7 cellular contexts compared by ENCODE assay signal in genomic region chr9:110096675-110097074, GRCh38.
A peak's percentile ranks its signal among the peaks of the same experiment; 100 is the strongest.
DNase-seq lines count a peak whose midpoint lies in the region; FAIRE-seq and TF ChIP-seq lines count a peak whose summit lies in the region.
"Not testable (repeated sequence)": the region's sequence is repeated elsewhere in the genome, so short reads cannot be mapped to it uniquely, and the experiment has no call there.

No MANE protein-coding gene starts in this region.

- H3K79me2 ChIP-seq in ACC112 (ENCODE audit: control insufficient read depth, insufficient read depth, low read length, unreplicated experiment) (peaks cover 87% of the 10 kb centered on the region), GM23248 (ENCODE audit: insufficient read depth) (peaks cover 94% of the 10 kb centered on the region), fibroblast of lung (ENCODE audit: control insufficient read depth, insufficient read depth, low read length) (peaks cover 83% of the 10 kb centered on the region), keratinocyte (ENCODE audit: control insufficient read depth, insufficient read depth, low read length) (peaks cover 85% of the 10 kb centered on the region), osteoblast (ENCODE audit: insufficient read depth, low read length) (peaks cover 88% of the 10 kb centered on the region)

- H3K4me2 ChIP-seq in GM23248 (ENCODE audit: unreplicated experiment); fibroblast of lung (ENCODE audit: extremely low read depth, insufficient read depth, low read length); keratinocyte (ENCODE audit: control insufficient read depth, extremely low read depth, insufficient read depth, low read depth, low read length); osteoblast (ENCODE audit: insufficient read depth, low read length): not testable (repeated sequence)

- not testable (repeated sequence) for H3K27me3 ChIP-seq in ACC112 (ENCODE audit: insufficient read depth, low read length); GM23248 (replicated peaks; ENCODE audit: insufficient read depth); WERI-Rb-1 (ENCODE audit: insufficient read depth, low read depth, severe bottlenecking); fibroblast of lung (ENCODE audit: control insufficient read depth, insufficient read depth, low read length); keratinocyte (ENCODE audit: control insufficient read depth, extremely low read depth, insufficient read depth, low read length); osteoblast (ENCODE audit: insufficient read depth, low read length); subcutaneous abdominal adipose tissue (ENCODE audit: control insufficient read depth in 5 of 5, insufficient read depth in 4 of 5, low read length in 5 of 5)

- dilution Hi-C loops in keratinocyte (cut with MboI; ENCODE audit: extremely low pct_ligation_motif_present, low sequenced_read_pairs), result not testable (repeated sequence)

- H3K9me2 ChIP-seq in GM23248 (ENCODE audit: insufficient read depth), result not testable (repeated sequence)

- H4K20me1 ChIP-seq in GM23248 (ENCODE audit: insufficient read depth) (peaks cover 38% of the 10 kb centered on the region), keratinocyte (ENCODE audit: control insufficient read depth, extremely low read depth, insufficient read depth, low read length) (peaks cover 50% of the 10 kb centered on the region), osteoblast (ENCODE audit: insufficient read depth, low read length) (peaks cover 63% of the 10 kb centered on the region)
- H4K20me1 ChIP-seq in fibroblast of lung (ENCODE audit: control insufficient read depth, extremely low read depth, insufficient read depth, low read length), result not testable (repeated sequence)

- not testable (repeated sequence) for H2AFZ ChIP-seq in ACC112 (ENCODE audit: low read length, unreplicated experiment); GM23248; fibroblast of lung (ENCODE audit: low read length); keratinocyte (ENCODE audit: control insufficient read depth, low read length); osteoblast (ENCODE audit: low read length)

- 78 to 81% methylated on average over 3 of the region's 3 CpGs for WGBS in GM23248 (ENCODE audit: low coverage in 1 of 2, low lambda C conversion rate in 2 of 2, missing lambda C conversion rate in 2 of 2), 2 experiments

- peaks cover 54% of the 10 kb centered on the region for H3F3A ChIP-seq in GM23248 (ENCODE audit: insufficient read depth)

- not testable (repeated sequence) for H3K36me3 ChIP-seq in ACC112 (ENCODE audit: insufficient read depth, low read length); GM23248 (ENCODE audit: low read depth); WERI-Rb-1; fibroblast of lung (ENCODE audit: control insufficient read depth, insufficient read depth, low read length); subcutaneous abdominal adipose tissue (ENCODE audit: control insufficient read depth in 5 of 5, insufficient read depth in 5 of 5, low read length in 5 of 5)
- H3K36me3 ChIP-seq in keratinocyte (ENCODE audit: control insufficient read depth in 2 of 2, extremely low read depth in 1 of 2, insufficient read depth in 2 of 2, low read length in 2 of 2), result peaks cover 8 to 13% of the 10 kb centered on the region in 2 experiments
- peaks cover 10% of the 10 kb centered on the region for H3K36me3 ChIP-seq in osteoblast (ENCODE audit: insufficient read depth, low read length)

- H3K27ac ChIP-seq in ACC112 (ENCODE audit: low read depth, low read length), result peak overlapping the region; percentile 78; the same call in 1 of the 2 replicates
- peak overlapping the region; percentile 50; the same call in 1 of the 2 replicates for H3K27ac ChIP-seq in GM23248
- peak overlapping the region; percentile 45 for H3K27ac ChIP-seq in WERI-Rb-1
- H3K27ac ChIP-seq in fibroblast of lung (ENCODE audit: insufficient read depth, low read length), result peak overlapping the region; percentile 42
- peak overlapping the region; percentile 54 for H3K27ac ChIP-seq in keratinocyte (ENCODE audit: control insufficient read depth, insufficient read depth, low read length)
- H3K27ac ChIP-seq in osteoblast (ENCODE audit: low read depth, low read length), result peak overlapping the region; percentile 71
- peak overlapping the region; percentile 58 for H3K27ac ChIP-seq in subcutaneous abdominal adipose tissue (ENCODE audit: low read depth, low read length)

- not testable (repeated sequence) for FAIRE-seq in keratinocyte (lab: Jason Lieb, UNC)

- not testable (repeated sequence) for H3K9ac ChIP-seq in GM23248; fibroblast of lung (ENCODE audit: insufficient read depth, low read length); keratinocyte (ENCODE audit: control insufficient read depth, extremely low read depth, insufficient read depth, low read length); subcutaneous abdominal adipose tissue (ENCODE audit: low read length in 5 of 5)

- not testable (repeated sequence) for H3K4me3 ChIP-seq in ACC112 (ENCODE audit: low read depth, low read length); GM23248; WERI-Rb-1 (ENCODE audit: low read depth, low read length); fibroblast of lung (replicated peaks in 1 of 4; ENCODE audit: control extremely low read depth in 1 of 4, insufficient read depth in 1 of 4, low read depth in 3 of 4, low read length in 4 of 4); keratinocyte (ENCODE audit: control insufficient read depth in 2 of 3, extremely low read depth in 1 of 3, insufficient read depth in 2 of 3, low read depth in 1 of 3, low read length in 3 of 3); osteoblast (ENCODE audit: insufficient read depth, low read length); subcutaneous abdominal adipose tissue (ENCODE audit: low read depth in 1 of 5, low read length in 5 of 5)

- DNase-seq in GM23248 (peak; percentile 53), osteoblast (ENCODE audit: insufficient read length, low spot score, missing footprints) (peak; percentile 58)
- not testable (repeated sequence) for DNase-seq in WERI-Rb-1; fibroblast of lung (ENCODE audit: low read depth in 2 of 2); keratinocyte (ENCODE audit: low read depth, low spot score)

- H3K4me1 ChIP-seq in ACC112 (ENCODE audit: control insufficient read depth, insufficient read depth, low read length, unreplicated experiment) (peaks cover 60% of the 10 kb centered on the region), GM23248 (ENCODE audit: insufficient read depth) (peaks cover 48% of the 10 kb centered on the region), fibroblast of lung (ENCODE audit: control insufficient read depth, extremely low read depth, insufficient read depth, low read length) (peaks cover 46% of the 10 kb centered on the region), keratinocyte (ENCODE audit: control insufficient read depth, extremely low read depth, insufficient read depth, low read length) (peaks cover 25% of the 10 kb centered on the region), osteoblast (ENCODE audit: insufficient read depth, low read length) (peaks cover 52% of the 10 kb centered on the region), subcutaneous abdominal adipose tissue (ENCODE audit: control insufficient read depth in 5 of 5, insufficient read depth in 5 of 5, low read length in 5 of 5) (peaks cover 12 to 64% (median 51%) of the 10 kb centered on the region in 5 donors)

- not testable (repeated sequence) for H3K9me3 ChIP-seq in GM23248 (ENCODE audit: low read depth); WERI-Rb-1 (ENCODE audit: severe bottlenecking); fibroblast of lung (ENCODE audit: control insufficient read depth, insufficient read depth, low read depth, low read length); keratinocyte (ENCODE audit: control insufficient read depth, low read depth, low read length); osteoblast (ENCODE audit: low read depth, low read length); subcutaneous abdominal adipose tissue (ENCODE audit: control insufficient read depth in 5 of 5, low read length in 5 of 5)

- in situ Hi-C loops in GM23248 (cut with MboI), result not testable (repeated sequence)

- not testable (repeated sequence) for H3K9me1 ChIP-seq in keratinocyte (ENCODE audit: control insufficient read depth, extremely low read depth, insufficient read depth, low read length)

- TF ChIP-seq CTCF in WERI-Rb-1 (IDR thresholded peaks at IDR 0.05; ENCODE audit: low read depth, low read length); fibroblast of lung (conservative IDR thresholded peaks at IDR 0.05 in 1 of 2, IDR thresholded peaks at IDR 0.05 in 1 of 2; ENCODE audit: low read depth in 1 of 2, low read length in 2 of 2); keratinocyte (optimal IDR thresholded peaks at IDR 0.05 in 1 of 3, IDR thresholded peaks at IDR 0.05 in 1 of 3, conservative IDR thresholded peaks at IDR 0.05 in 1 of 3; ENCODE audit: extremely low read depth in 1 of 3, insufficient read depth in 2 of 3, low read length in 3 of 3); osteoblast (IDR thresholded peaks at IDR 0.05; ENCODE audit: extremely low read depth, low read depth, low read length): not testable (repeated sequence)
